27 cellular contexts compared by ENCODE assay signal in genomic region chr12:48008950-48009349, GRCh38. TPM values are rescaled to one million over a fixed set of nuclear protein-coding genes. Genes with fewer than 3 reads are reported as not detected.
DNase-seq lines count a peak whose midpoint lies in the region; ATAC-seq, FAIRE-seq and TF ChIP-seq lines count a peak whose summit lies in the region.
"Had no signal": no experiment of that assay in that cellular context is flagged by ENCODE, and none has a peak within 500 bp of the region (broad histone marks: within the 10 kb centered on the region; RNA-seq: fewer than 3 reads in every experiment).

No MANE protein-coding gene starts in this region.

- H3K9me1 ChIP-seq in K562 (ENCODE audit: control insufficient read depth, insufficient read depth, low read length), result no peaks in the 10 kb centered on the region

- POLR2A ChIA-PET in K562 (lab: Yijun Ruan, JAX), result no interaction called here

- H3K9ac ChIP-seq in K562 (ENCODE audit: insufficient read depth in 1 of 2, low read depth in 2 of 2, low read length in 2 of 2) (no peak overlapping the region), endodermal cell (ENCODE audit: extremely low read depth, low read length, poor library complexity, severe bottlenecking) (no peak overlapping the region)
- H3K9ac ChIP-seq: BLaER1 had no signal

- TF ChIP-seq RAD21 in K562 (CRISPR knock-in tag; conservative IDR thresholded peaks at IDR 0.05 in 1 of 2, IDR thresholded peaks at IDR 0.05 in 1 of 2), result 0 out of 4 replicates have a peak, but pooled peaks of 1 of the 2 experiments have one; percentile 4

- no peak overlapping the region for H2AFZ ChIP-seq in K562 (ENCODE audit: low read depth, low read length)

- in situ Hi-C loops in K562 (cut with MboI), result no loop called here

- no peak for TF ChIP-seq EP300 in K562 (IDR thresholded peaks at IDR 0.05; ENCODE audit: low read length)

- CTCF ChIA-PET in K562 (lab: Yijun Ruan, JAX; ENCODE audit: low intra/inter-chr PET ratio), result no interaction called here

- H3K4me3 ChIP-seq in K562, result no peak overlapping the region
- H3K4me3 ChIP-seq in endodermal cell (ENCODE audit: low read length), result no peak overlapping the region
- H3K4me3 ChIP-seq in spleen, result no peak overlapping the region
- no peak overlapping the region for H3K4me3 ChIP-seq in breast epithelium
- H3K4me3 ChIP-seq: BLaER1 had no signal

- DNase-seq in K562 (ENCODE audit: extremely low read depth in 1 of 4, low spot score in 3 of 4) (no peak), endodermal cell (no peak), mucosa of gallbladder (ENCODE audit: low spot score) (no peak), spleen (no peak), breast epithelium (ENCODE audit: low spot score in 2 of 2) (no peak)
- DNase-seq in activated T-cell treated with anti-CD3 and anti-CD28 coated beads, Interleukin-2, amount 50 U/mL, for 72 hours, result no peak
- DNase-seq: ACHN; BE2C; C1 segment of cervical spinal cord; CD4-positive, CD25-positive, alpha-beta regulatory T cell; CD8-positive, alpha-beta memory T cell; COR-L47; DMS 273 treated with DMSO at 0.1 percent for 48 hours; DMS153; DMS53; DMS79; DND-41; EL; GDM1 had no signal

- H3K4me1 ChIP-seq in K562 (replicated peaks in 1 of 2; ENCODE audit: control insufficient read depth in 2 of 2, insufficient read depth in 2 of 2, low read length in 2 of 2) (peaks cover 0 to 14% of the 10 kb centered on the region in 2 experiments; a peak in 1 of 5 replicates), endodermal cell (ENCODE audit: control insufficient read depth, insufficient read depth, low read length) (peaks cover 11% of the 10 kb centered on the region), spleen (peaks cover 9 to 16% (median 13%) of the 10 kb centered on the region in 6 donors), breast epithelium (peaks cover 6 to 9% of the 10 kb centered on the region in 2 donors)
- H3K4me1 ChIP-seq: BE2C had no signal

- WGBS in K562 (ENCODE audit: insufficient coverage, low coverage, missing lambda C conversion rate), result 0% methylated on average over 4 of the region's 4 CpGs
- WGBS in endodermal cell (ENCODE audit: insufficient coverage in 1 of 2, insufficient read length in 1 of 2), 2 experiments, result 68 to 69% methylated on average over 2 to 3 of the region's 4 CpGs
- WGBS in spleen, 5 donors, result 75 to 85% (median 78%) methylated on average over 4 of the region's 4 CpGs

- no peak overlapping the region for H3K27ac Mint-ChIP-seq in endodermal cell
- H3K27ac Mint-ChIP-seq in activated T-cell treated with anti-CD3 and anti-CD28 coated beads, Interleukin-2, amount 50 U/mL, for 72 hours, result no peak overlapping the region
- H3K27ac Mint-ChIP-seq: CD14-positive monocyte; CD4-positive, alpha-beta memory T cell; CD4-positive, CD25-positive, alpha-beta regulatory T cell had no signal

- peaks cover 8% of the 10 kb centered on the region for H3K4me1 Mint-ChIP-seq in endodermal cell
- peaks cover under 1% of the 10 kb centered on the region for H3K4me1 Mint-ChIP-seq in activated T-cell treated with anti-CD3 and anti-CD28 coated beads, Interleukin-2, amount 50 U/mL, for 72 hours (ENCODE audit: low read depth)

- H3K4me2 ChIP-seq in K562 (ENCODE audit: insufficient read depth, low read length), result no peak overlapping the region
- H3K4me2 ChIP-seq: BLaER1 had no signal

- peaks cover 98% of the 10 kb centered on the region for H3K27me3 Mint-ChIP-seq in endodermal cell (ENCODE audit: insufficient read depth)
- H3K27me3 Mint-ChIP-seq in activated T-cell treated with anti-CD3 and anti-CD28 coated beads, Interleukin-2, amount 50 U/mL, for 72 hours (ENCODE audit: low read depth), result peaks cover 70% of the 10 kb centered on the region

- TF ChIP-seq CTCF in GM12873 (IDR thresholded peaks at IDR 0.05; ENCODE audit: insufficient read depth, low read depth, low read length, missing control alignments) (peak; percentile 4), K562 (IDR thresholded peaks at IDR 0.05 in 2 of 3, conservative IDR thresholded peaks at IDR 0.05 in 1 of 3; ENCODE audit: insufficient read depth in 2 of 3, low read depth in 1 of 3, low read length in 3 of 3) (0 out of 6 replicates have a peak, but pooled peaks of 1 of the 3 experiments have one; percentile 14), endodermal cell (conservative IDR thresholded peaks at IDR 0.05) (peak; percentile 36), spleen (IDR thresholded peaks at IDR 0.05 in 8 of 11, conservative IDR thresholded peaks at IDR 0.05 in 3 of 11) (no peak), breast epithelium (IDR thresholded peaks at IDR 0.05) (no peak)

- ATAC-seq in K562, result peak; percentile 57
- no peak for ATAC-seq in activated T-cell treated with anti-CD3 and anti-CD28 coated beads, Interleukin-2, amount 50 U/mL, for 72 hours (replicated peaks in 1 of 2)

- no peaks in the 10 kb centered on the region; the same call in 1 of the 2 replicates for H4K20me1 ChIP-seq in K562 (replicated peaks; ENCODE audit: control insufficient read depth, insufficient read depth, low read length)

- peaks cover 56 to 59% of the 10 kb centered on the region in 2 experiments for H3K27me3 ChIP-seq in K562 (ENCODE audit: control insufficient read depth in 2 of 2, insufficient read depth in 2 of 2, low read length in 2 of 2)
- H3K27me3 ChIP-seq in endodermal cell (ENCODE audit: control insufficient read depth, insufficient read depth, low read length, poor library complexity, severe bottlenecking), result peaks cover 100% of the 10 kb centered on the region
- peaks cover 10 to 76% (median 27%) of the 10 kb centered on the region in 7 donors for H3K27me3 ChIP-seq in spleen (replicated peaks in 1 of 7)
- peaks cover 7 to 15% of the 10 kb centered on the region in 2 donors for H3K27me3 ChIP-seq in breast epithelium

- no peak overlapping the region for H3K4me3 Mint-ChIP-seq in endodermal cell
- no peak overlapping the region for H3K4me3 Mint-ChIP-seq in activated T-cell treated with anti-CD3 and anti-CD28 coated beads, Interleukin-2, amount 50 U/mL, for 72 hours
- H3K4me3 Mint-ChIP-seq: CD14-positive monocyte; CD4-positive, alpha-beta memory T cell; CD4-positive, CD25-positive, alpha-beta regulatory T cell; CD8-positive, alpha-beta memory T cell had no signal

- no peak for TF ChIP-seq POLR2A in K562 (conservative IDR thresholded peaks at IDR 0.05)
- no peak for TF ChIP-seq POLR2A in spleen (IDR thresholded peaks at IDR 0.05)
- no peak for TF ChIP-seq POLR2A in breast epithelium (IDR thresholded peaks at IDR 0.05)

- intact Hi-C loops in K562 (cut with micrococcal nuclease) (no loop called here), spleen (cut with DNase I; ENCODE audit: low total_unique reads) (no loop called here), breast epithelium (cut with DNase I; ENCODE audit: low total_unique reads) (no loop called here)

- no TSS peak for BruUV-seq in K562 (replicated peaks; lab: Mats Ljungman, UMichigan)

- no peak overlapping the region for H3K27ac ChIP-seq in K562 (ENCODE audit: extremely low read depth, low read depth, low read length)
- no peak overlapping the region for H3K27ac ChIP-seq in endodermal cell (ENCODE audit: low read depth, low read length)
- H3K27ac ChIP-seq in spleen, result no peak overlapping the region
- H3K27ac ChIP-seq in breast epithelium, result no peak overlapping the region
- H3K27ac ChIP-seq: BLaER1 had no signal

- H3K79me2 ChIP-seq in K562 (ENCODE audit: control insufficient read depth, insufficient read depth, low read length), result no peaks in the 10 kb centered on the region

- H3K9me3 Mint-ChIP-seq in endodermal cell, result no peaks in the 10 kb centered on the region
- no peaks in the 10 kb centered on the region for H3K9me3 Mint-ChIP-seq in activated T-cell treated with anti-CD3 and anti-CD28 coated beads, Interleukin-2, amount 50 U/mL, for 72 hours
- H3K9me3 Mint-ChIP-seq: CD8-positive, alpha-beta memory T cell had no signal

- H3K36me3 Mint-ChIP-seq in endodermal cell (ENCODE audit: low read depth), result no peaks in the 10 kb centered on the region
- H3K36me3 Mint-ChIP-seq in activated T-cell treated with anti-CD3 and anti-CD28 coated beads, Interleukin-2, amount 50 U/mL, for 72 hours (ENCODE audit: insufficient read depth in 2 of 2), result peaks cover 0 to 1% of the 10 kb centered on the region in 2 donors
- H3K36me3 Mint-ChIP-seq: CD14-positive monocyte; CD4-positive, alpha-beta memory T cell; CD4-positive, CD25-positive, alpha-beta regulatory T cell had no signal

- H3K36me3 ChIP-seq in K562 (ENCODE audit: control insufficient read depth, insufficient read depth, low read length), result no peaks in the 10 kb centered on the region
- H3K36me3 ChIP-seq in endodermal cell (ENCODE audit: control insufficient read depth, insufficient read depth, low read length), result no peaks in the 10 kb centered on the region
- H3K36me3 ChIP-seq in spleen, result no peaks in the 10 kb centered on the region
- H3K36me3 ChIP-seq in breast epithelium, result no peaks in the 10 kb centered on the region
- H3K36me3 ChIP-seq: BE2C, BLaER1 had no signal

- no peak for FAIRE-seq in K562 (lab: Jason Lieb, UNC)
- FAIRE-seq: A204.1, GM12891, GM19239 had no signal

- no peaks in the 10 kb centered on the region for H3K9me3 ChIP-seq in K562 (replicated peaks; ENCODE audit: control insufficient read depth, insufficient read depth, low read depth, low read length)
- no peaks in the 10 kb centered on the region for H3K9me3 ChIP-seq in endodermal cell (ENCODE audit: control insufficient read depth, low read length)
- no peaks in the 10 kb centered on the region for H3K9me3 ChIP-seq in spleen
- no peaks in the 10 kb centered on the region for H3K9me3 ChIP-seq in breast epithelium
- H3K9me3 ChIP-seq: BE2C, BLaER1 had no signal

RNA-seq across cellular contexts. Expression of gene COL2A1, which starts 4.7 kb away (rescaled TPM):
- total RNA-seq in K562 (2011; cell fraction: chromatin; rRNA removed; ENCODE audit: low replicate concordance), result not detected in 2 replicates
- not detected in 2 replicates for total RNA-seq in K562 (2011; cell fraction: nucleolus; rRNA removed)
- not detected in 2 replicates for total RNA-seq in K562 (2011; cell fraction: nucleoplasm; rRNA removed)
- total RNA-seq in K562 (2014; rRNA removed) (not detected in 2 replicates), K562 (2014; rRNA removed; fragmentation: Illumina TruSeq; extraction: Trizol) (not detected in 2 replicates), K562 (2015; rRNA removed; fragmentation: Illumina TruSeq; extraction: Trizol) (not detected in 2 replicates), K562 (2021) (not detected in 2 replicates), endodermal cell (10 to 100 TPM; 12.4 to 21.0 TPM), mucosa of gallbladder (0.09 TPM), spleen (under 1 TPM in 3 of 7 donors, not detected in 4; 0.37 to 0.49 (median 0.47) TPM), breast epithelium (1 to 10 TPM in 2 of 3 donors, not detected in 1; 1.6 to 3.2 TPM)
- polyA plus RNA-seq in K562 (2011; rRNA removed) (0.01 TPM in 1 of 2 replicates, not detected in the other), K562 (2014; fragmentation: Illumina TruSeq; extraction: Trizol) (not detected in 2 replicates), K562 (2014; fragmentation: Nextera tagmentation; extraction: Ambion mirVana) (not detected), K562 (2014; rRNA removed) (0.46 TPM in 1 of 2 replicates, not detected in the other), spleen (not detected)
- not detected in 2 replicates for polyA plus RNA-seq in K562 (2011; cell fraction: cytosol; rRNA removed)
- 0.04 and 0.10 TPM in 2 replicates for polyA plus RNA-seq in K562 (2011; cell fraction: nucleus; rRNA removed)
- polyA plus RNA-seq in K562 (2012), result 0.03 TPM in 1 of 2 replicates, not detected in the other
- not detected in 2 replicates for polyA minus RNA-seq in K562 (2011; rRNA and poly(A)+ RNA removed)
- not detected in 2 replicates for polyA minus RNA-seq in K562 (2011; cell fraction: cytosol; rRNA and poly(A)+ RNA removed)
- not detected in 2 replicates for polyA minus RNA-seq in K562 (2011; cell fraction: nucleus; rRNA and poly(A)+ RNA removed)
- 365 TPM for polyA plus RNA-seq in endodermal cell (2013, experiment 1 of 2)
- 366 TPM for polyA plus RNA-seq in endodermal cell (2013, experiment 2 of 2)
- under 1 TPM in 1 of 2 donors, not detected in 1; 0.14 TPM for total RNA-seq in activated T-cell treated with anti-CD3 and anti-CD28 coated beads, Interleukin-2, amount 50 U/mL, for 72 hours
- total RNA-seq: CD4-positive, alpha-beta memory T cell; CD4-positive, CD25-positive, alpha-beta regulatory T cell; CD8-positive, alpha-beta memory T cell had no signal
- polyA plus RNA-seq: AG04450; CD14-positive monocyte; CD4-positive, alpha-beta memory T cell; CD4-positive, CD25-positive, alpha-beta regulatory T cell; CD8-positive, alpha-beta memory T cell had no signal

RNA-seq across cellular contexts. Expression of gene TMEM106C, which starts 45.6 kb away (rescaled TPM):
- 105 and 129 TPM in 2 replicates for total RNA-seq in K562 (2011; cell fraction: chromatin; rRNA removed; ENCODE audit: low replicate concordance)
- total RNA-seq in K562 (2011; cell fraction: nucleolus; rRNA removed), result 120 and 140 TPM in 2 replicates
- total RNA-seq in K562 (2011; cell fraction: nucleoplasm; rRNA removed), result 128 and 132 TPM in 2 replicates
- total RNA-seq in K562 (2014; rRNA removed), result 37.2 and 37.6 TPM in 2 replicates
- 56.8 and 57.2 TPM in 2 replicates for total RNA-seq in K562 (2014; rRNA removed; fragmentation: Illumina TruSeq; extraction: Trizol)
- total RNA-seq in K562 (2015; rRNA removed; fragmentation: Illumina TruSeq; extraction: Trizol), result 56.8 and 59.3 TPM in 2 replicates
- total RNA-seq in K562 (2021), result 44.6 and 47.3 TPM in 2 replicates
- 159 and 183 TPM in 2 replicates for polyA plus RNA-seq in K562 (2011; rRNA removed)
- 127 and 142 TPM in 2 replicates for polyA plus RNA-seq in K562 (2011; cell fraction: cytosol; rRNA removed)
- 202 and 225 TPM in 2 replicates for polyA plus RNA-seq in K562 (2011; cell fraction: nucleus; rRNA removed)
- polyA plus RNA-seq in K562 (2012), result 68.2 and 134 TPM in 2 replicates
- polyA plus RNA-seq in K562 (2014; fragmentation: Illumina TruSeq; extraction: Trizol), result 86.3 and 89.1 TPM in 2 replicates
- 100 to 1,000 TPM; 134 to 158 TPM for polyA plus RNA-seq in K562 (2014; fragmentation: Nextera tagmentation; extraction: Ambion mirVana)
- 52.6 and 61.5 TPM in 2 replicates for polyA plus RNA-seq in K562 (2014; rRNA removed)
- polyA minus RNA-seq in K562 (2011; rRNA and poly(A)+ RNA removed), result 95.3 and 145 TPM in 2 replicates
- polyA minus RNA-seq in K562 (2011; cell fraction: cytosol; rRNA and poly(A)+ RNA removed), result 33.7 and 40.3 TPM in 2 replicates
- polyA minus RNA-seq in K562 (2011; cell fraction: nucleus; rRNA and poly(A)+ RNA removed), result 68.3 and 93.2 TPM in 2 replicates
- 10 to 100 TPM; 17.3 to 61.6 TPM for total RNA-seq in endodermal cell
- polyA plus RNA-seq in endodermal cell (2013, experiment 1 of 2), result 120 TPM
- polyA plus RNA-seq in endodermal cell (2013, experiment 2 of 2), result 114 TPM
- 101 TPM for total RNA-seq in mucosa of gallbladder
- total RNA-seq in activated T-cell treated with anti-CD3 and anti-CD28 coated beads, Interleukin-2, amount 50 U/mL, for 72 hours, result 100 to 1,000 TPM; 124 to 149 TPM
- total RNA-seq in spleen, result 100 to 1,000 TPM in 4 of 7 donors, 10 to 100 TPM in 3; 37.6 to 124 (median 109) TPM
- 10 to 100 TPM; 30.1 to 49.1 (median 40.2) TPM for polyA plus RNA-seq in spleen
- total RNA-seq in breast epithelium, result 100 to 1,000 TPM in 1 of 3 donors, 10 to 100 TPM in 2; 35.2 to 131 (median 73.4) TPM

Comparison
In these comparisons a context has a peak if more than half of its experiments do, and no peak if none do; other contexts are left out.
1. CTCF ChIP-seq: peak in GM12873 (single experiment) and endodermal cell (single experiment); none in spleen (0 of 11) and breast epithelium (0 of 3).